Comparison of ENCODE assay signal across 16 cellular contexts in the genomic region with DNA sequence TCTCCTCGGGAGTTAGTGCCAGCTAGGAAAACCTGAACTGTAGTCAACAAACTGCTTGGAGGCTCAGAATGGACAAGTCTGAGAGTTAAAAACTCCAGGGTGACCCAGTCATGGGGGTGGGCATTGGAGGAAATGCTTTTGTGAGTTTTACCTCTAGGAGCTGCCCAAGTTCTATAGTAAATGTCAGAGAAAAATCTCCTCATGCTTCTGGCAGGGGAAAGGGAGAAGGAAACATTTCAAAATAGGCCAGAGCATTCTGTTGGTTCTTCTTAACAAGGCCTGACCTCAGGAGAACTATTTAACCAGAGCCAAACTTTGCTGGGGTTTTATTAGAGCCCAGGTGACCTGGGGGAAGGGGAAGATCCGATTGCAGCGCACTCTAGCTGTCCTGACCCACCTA. TPM values are rescaled to one million over a fixed set of nuclear protein-coding genes. Genes with fewer than 3 reads are reported as not detected.
DNase-seq lines count a peak whose midpoint lies in the region; ATAC-seq, FAIRE-seq and TF ChIP-seq lines count a peak whose summit lies in the region.
"Had no signal": no experiment of that assay in that cellular context is flagged by ENCODE, and none has a peak within 500 bp of the region (broad histone marks: within the 10 kb centered on the region; RNA-seq: fewer than 3 reads in every experiment).

No MANE protein-coding gene starts in this region.

- peak; percentile 54 for TF ChIP-seq CTCF in Loucy (conservative IDR thresholded peaks at IDR 0.05; ENCODE audit: low read length)
- TF ChIP-seq CTCF in H1 (IDR thresholded peaks at IDR 0.05; ENCODE audit: control extremely low read depth in 1 of 3, insufficient read depth in 1 of 3, low read depth in 1 of 3, low read length in 3 of 3) = 0 out of 4 replicates have a peak, but pooled peaks of 1 of the 3 experiments have one; percentile 3
- no peak for TF ChIP-seq CTCF in sigmoid colon (IDR thresholded peaks at IDR 0.05)

- H3K27ac ChIP-seq in H1 (ENCODE audit: low read depth, low read length) (no peak overlapping the region), sigmoid colon (no peak overlapping the region)

- H2BK12ac ChIP-seq in H1 (ENCODE audit: low read depth, low read length) = no peak overlapping the region

- H3K56ac ChIP-seq in H1 (replicated peaks; ENCODE audit: insufficient read length, low read depth, low read length) = no peak overlapping the region

- H3K79me2 ChIP-seq in Loucy (ENCODE audit: insufficient read depth, low read length) (no peaks in the 10 kb centered on the region), H1 (ENCODE audit: control insufficient read depth in 1 of 2, insufficient read depth in 2 of 2, low read length in 2 of 2) (no peaks in the 10 kb centered on the region)

- TF ChIP-seq EP300 in H1 (IDR thresholded peaks at IDR 0.05; ENCODE audit: borderline replicate concordance in 1 of 2, low read depth in 2 of 2, low read length in 2 of 2) = no peak
- TF ChIP-seq EP300 in sigmoid colon (IDR thresholded peaks at IDR 0.05) = no peak

- no peak overlapping the region for H3K9ac ChIP-seq in Loucy (ENCODE audit: low read depth, low read length, poor library complexity, severe bottlenecking)
- H3K9ac ChIP-seq in H1 (replicated peaks in 1 of 4; ENCODE audit: extremely low read depth in 1 of 4, low read depth in 3 of 4, low read length in 3 of 4) = no peak overlapping the region

- H3K14ac ChIP-seq in H1 (ENCODE audit: insufficient read length) = no peak overlapping the region

- no peak overlapping the region for H3K23ac ChIP-seq in H1 (ENCODE audit: insufficient read length)

- no peak overlapping the region for H4K8ac ChIP-seq in H1 (ENCODE audit: extremely low read depth, insufficient read depth, low read length)

- no peak overlapping the region for H3K18ac ChIP-seq in H1 (ENCODE audit: extremely low read depth, low read length)

- no peak overlapping the region for H3K4me3 Mint-ChIP-seq in activated T-cell treated with anti-CD3 and anti-CD28 coated beads, Interleukin-2, amount 50 U/mL, for 4 hours
- H3K4me3 Mint-ChIP-seq: activated naive CD8-positive, alpha-beta T cell treated with anti-CD3 and anti-CD28 coated beads for 36 hours; central memory CD8-positive, alpha-beta T cell had no signal

- DNase-seq in SKM-1 treated with dmso at 0.1 percent for 144 hours (lab: John Stamatoyannopoulos, UW; ENCODE audit: unreplicated experiment) (peak; percentile 12), SKM-1 (lab: John Stamatoyannopoulos, UW; ENCODE audit: unreplicated experiment) (no peak), H1 (ENCODE audit: low read depth in 1 of 2, low spot score in 2 of 2) (no peak), sigmoid colon (peak; percentile 7), NCI-H1048 (lab: John Stamatoyannopoulos, UW) (no peak), SHP77 treated with DMSO at 0.1 percent for 48 hours (lab: John Stamatoyannopoulos, UW) (no peak)
- no peak for DNase-seq in activated T-cell treated with anti-CD3 and anti-CD28 coated beads, Interleukin-2, amount 50 U/mL, for 4 hours
- DNase-seq: activated naive CD8-positive, alpha-beta T cell treated with anti-CD3 and anti-CD28 coated beads for 36 hours; DND-41; NCI-H2081 treated with DMSO at 0.1 percent for 48 hours; NCI-H524 treated with DMSO at 0.1 percent for 48 hours had no signal

- H3K4me2 ChIP-seq in Loucy (ENCODE audit: low read depth, low read length, poor library complexity, severe bottlenecking) (no peak overlapping the region), H1 (ENCODE audit: insufficient read depth in 1 of 2, low read depth in 2 of 2, low read length in 2 of 2) (no peak overlapping the region)

- no peak for ATAC-seq in activated T-cell treated with anti-CD3 and anti-CD28 coated beads, Interleukin-2, amount 50 U/mL, for 4 hours
- ATAC-seq: activated CD4-positive, CD25-positive, alpha-beta regulatory T cell treated with anti-CD3 and anti-CD28 coated beads, Interleukin-2, amount 50 U/mL, for 24 hours had no signal

- H3K9me2 ChIP-seq in Loucy (replicated peaks; ENCODE audit: low read depth, low read length) = no peaks in the 10 kb centered on the region

- H3K4me1 ChIP-seq in Loucy (ENCODE audit: insufficient read depth, low read length, poor library complexity, severe bottlenecking) (peaks cover 10% of the 10 kb centered on the region), H1 (replicated peaks in 1 of 4; ENCODE audit: control insufficient read depth in 3 of 4, insufficient read depth in 4 of 4, low read length in 3 of 4) (no peaks in the 10 kb centered on the region), sigmoid colon (peaks cover 0 to 15% (median 13%) of the 10 kb centered on the region in 4 donors)

- H3K27me3 Mint-ChIP-seq in activated T-cell treated with anti-CD3 and anti-CD28 coated beads, Interleukin-2, amount 50 U/mL, for 4 hours (ENCODE audit: low read depth) = no peaks in the 10 kb centered on the region
- H3K27me3 Mint-ChIP-seq: activated naive CD8-positive, alpha-beta T cell treated with anti-CD3 and anti-CD28 coated beads for 36 hours; central memory CD8-positive, alpha-beta T cell had no signal

- H4K91ac ChIP-seq in H1 (replicated peaks; ENCODE audit: insufficient read length, low read length) = no peak overlapping the region

- no peaks in the 10 kb centered on the region for H3F3A ChIP-seq in Loucy (ENCODE audit: low read depth)

- no peak overlapping the region for H2BK15ac ChIP-seq in H1 (ENCODE audit: low read length)

- H2AK5ac ChIP-seq in H1 (ENCODE audit: low read depth, low read length) = no peak overlapping the region

- no peaks in the 10 kb centered on the region for H3K23me2 ChIP-seq in H1 (ENCODE audit: low read depth, low read length)

- H2AFZ ChIP-seq in Loucy (ENCODE audit: low read length) = no peak overlapping the region
- no peak overlapping the region for H2AFZ ChIP-seq in H1 (ENCODE audit: low read length)

- no peak overlapping the region for H2BK20ac ChIP-seq in H1 (ENCODE audit: low read length)

- H3K36me3 Mint-ChIP-seq in activated T-cell treated with anti-CD3 and anti-CD28 coated beads, Interleukin-2, amount 50 U/mL, for 4 hours (ENCODE audit: insufficient read depth) = peaks cover 7% of the 10 kb centered on the region
- H3K36me3 Mint-ChIP-seq: activated naive CD8-positive, alpha-beta T cell treated with anti-CD3 and anti-CD28 coated beads for 36 hours had no signal

- no peak for FAIRE-seq in H1 (lab: Jason Lieb, UNC)

- 92% methylated on average over 3 of the region's 3 CpGs; no CpG with 5 or more reads in 1 of the 2 experiments for WGBS in H1 (ENCODE audit: extremely low coverage in 1 of 2, insufficient coverage in 1 of 2, insufficient read length in 1 of 2, insufficient replicate concordance in 2 of 2, low coverage in 1 of 2, low lambda C conversion rate in 2 of 2, missing lambda C conversion rate in 1 of 2), 2 experiments
- WGBS in sigmoid colon, 2 donors = 77 to 86% methylated on average over 3 of the region's 3 CpGs

- H3K79me1 ChIP-seq in H1 (ENCODE audit: low read depth, low read length) = no peaks in the 10 kb centered on the region

- CTCF ChIA-PET in H1 (lab: Charles Lee; ENCODE audit: partially characterized antibody) = interaction anchor here (1.0 to 3.0 kb wide), 9 partner anchors 9 to 243 kb away, joined by 3 to 11 read pairs (median 4); no protein-coding TSS in a partner anchor

- peaks cover 3% of the 10 kb centered on the region for H3K9me3 Mint-ChIP-seq in activated T-cell treated with anti-CD3 and anti-CD28 coated beads, Interleukin-2, amount 50 U/mL, for 4 hours
- H3K9me3 Mint-ChIP-seq: activated naive CD8-positive, alpha-beta T cell treated with anti-CD3 and anti-CD28 coated beads for 36 hours; central memory CD8-positive, alpha-beta T cell had no signal

- H3K9me3 ChIP-seq in Loucy (ENCODE audit: insufficient read depth, low read depth, low read length) (no peaks in the 10 kb centered on the region), H1 (ENCODE audit: insufficient read depth in 2 of 2, low read depth in 1 of 2, low read length in 1 of 2) (no peaks in the 10 kb centered on the region), sigmoid colon (no peaks in the 10 kb centered on the region)

- peaks cover 12% of the 10 kb centered on the region for H3K4me1 Mint-ChIP-seq in activated T-cell treated with anti-CD3 and anti-CD28 coated beads, Interleukin-2, amount 50 U/mL, for 4 hours (ENCODE audit: low read depth)

- intact Hi-C loops in sigmoid colon (cut with DNase I) = no loop called here

- H3K27me3 ChIP-seq in Loucy (ENCODE audit: insufficient read depth, low read length, poor library complexity, severe bottlenecking) (no peaks in the 10 kb centered on the region), H1 (replicated peaks in 1 of 4; ENCODE audit: control insufficient read depth in 3 of 4, extremely low read depth in 1 of 4, insufficient read depth in 3 of 4, low read length in 3 of 4) (no peaks in the 10 kb centered on the region), sigmoid colon (no peaks in the 10 kb centered on the region)

- H3K4ac ChIP-seq in H1 (replicated peaks; ENCODE audit: insufficient read length, low read depth, low read length) = no peak overlapping the region

- no peak overlapping the region for H2BK5ac ChIP-seq in H1 (ENCODE audit: low read depth, low read length)

- H2BK120ac ChIP-seq in H1 (replicated peaks; ENCODE audit: low read depth, low read length) = no peak overlapping the region

- TF ChIP-seq POLR2A in H1 (IDR thresholded peaks at IDR 0.05; ENCODE audit: control extremely low read depth in 1 of 2, low read depth in 2 of 2, low read length in 2 of 2) (no peak), sigmoid colon (IDR thresholded peaks at IDR 0.05) (no peak)

- no peak overlapping the region for H3K4me3 ChIP-seq in Loucy (ENCODE audit: low read length, poor library complexity, severe bottlenecking)
- no peak overlapping the region for H3K4me3 ChIP-seq in H1 (ENCODE audit: extremely low read depth in 1 of 4, insufficient read depth in 2 of 4, low read depth in 3 of 4, low read length in 4 of 4)
- H3K4me3 ChIP-seq in sigmoid colon = no peak overlapping the region

- POLR2A ChIA-PET in H1 (lab: Charles Lee; ENCODE audit: partially characterized antibody) = interaction anchor here (1.5 kb wide), 1 partner anchor 167 kb away, joined by 3 read pairs; no protein-coding TSS in a partner anchor

- H3K36me3 ChIP-seq in Loucy (ENCODE audit: insufficient read depth, low read length) (no peaks in the 10 kb centered on the region), H1 (ENCODE audit: control insufficient read depth in 2 of 4, insufficient read depth in 4 of 4, low read length in 3 of 4) (no peaks in the 10 kb centered on the region), sigmoid colon (no peaks in the 10 kb centered on the region)

- peak; percentile 36 to 60 for TF ChIP-seq RAD21 in H1 (IDR thresholded peaks at IDR 0.05 in 1 of 2, conservative IDR thresholded peaks at IDR 0.05 in 1 of 2; ENCODE audit: low read depth in 2 of 2, low read length in 2 of 2)

- H4K20me1 ChIP-seq in Loucy (ENCODE audit: insufficient read depth, low read length, poor library complexity, severe bottlenecking) (no peaks in the 10 kb centered on the region), H1 (replicated peaks in 1 of 2; ENCODE audit: control insufficient read depth in 1 of 2, insufficient read depth in 2 of 2, low read length in 2 of 2) (no peaks in the 10 kb centered on the region)

- H4K5ac ChIP-seq in H1 (ENCODE audit: insufficient read length, low read depth, low read length) = no peak overlapping the region

RNA-seq across cellular contexts. Expression of a gene that starts 12.3 kb away (rescaled TPM):
- total RNA-seq in H1 (2021; fragmentation: NEBNext Ultra II Directional; extraction: Animal tissue kit (Norgen Biotek cat#: 25700)) = not detected in 2 replicates
- polyA plus RNA-seq in H1 (2011; rRNA removed) (1.4 and 1.5 TPM in 2 replicates), sigmoid colon (10 to 100 TPM in 1 of 3 donors, 1 to 10 TPM in 2; 7.2 to 12.3 (median 9.0) TPM)
- polyA plus RNA-seq in H1 (2011; cell fraction: cytosol; rRNA removed) = 1.1 TPM
- 1.2 TPM for polyA plus RNA-seq in H1 (2011; cell fraction: nucleus; rRNA removed)
- polyA plus RNA-seq in H1 (2012, experiment 1 of 2) = 0.67 to 1.2 TPM (median 1.0 TPM) in 3 of 4 replicates, not detected in the other
- 0.98 TPM for polyA plus RNA-seq in H1 (2012, experiment 2 of 2)
- 0.12 TPM for polyA plus RNA-seq in H1 (2013, experiment 1 of 2)
- 0.29 TPM for polyA plus RNA-seq in H1 (2013, experiment 2 of 2)
- polyA minus RNA-seq in H1 (2011; rRNA and poly(A)+ RNA removed) = 0.25 and 1.1 TPM in 2 replicates
- not detected for polyA minus RNA-seq in H1 (2011; cell fraction: cytosol; rRNA and poly(A)+ RNA removed)
- polyA minus RNA-seq in H1 (2011; cell fraction: nucleus; rRNA and poly(A)+ RNA removed) = not detected
- 1 to 10 TPM; 2.0 to 8.3 (median 3.6) TPM for total RNA-seq in sigmoid colon
- total RNA-seq in activated T-cell treated with anti-CD3 and anti-CD28 coated beads, Interleukin-2, amount 50 U/mL, for 4 hours = 1 to 10 TPM; 2.6 to 3.7 (median 2.7) TPM
- total RNA-seq: A172, LHCN-M2 had no signal

Comparison
In these comparisons a context has a peak if more than half of its experiments do, and no peak if none do; other contexts are left out.
1. DNase-seq: peak in SKM-1 treated with dmso at 0.1 percent for 144 hours (single experiment) and sigmoid colon (single experiment); none in SKM-1 (single experiment), H1 (0 of 2), NCI-H1048 (single experiment), SHP77 treated with DMSO at 0.1 percent for 48 hours (single experiment) and activated T-cell treated with anti-CD3 and anti-CD28 coated beads, Interleukin-2, amount 50 U/mL, for 4 hours (single experiment).